ENCODE assay signal across 13 cellular contexts in the genomic region with DNA sequence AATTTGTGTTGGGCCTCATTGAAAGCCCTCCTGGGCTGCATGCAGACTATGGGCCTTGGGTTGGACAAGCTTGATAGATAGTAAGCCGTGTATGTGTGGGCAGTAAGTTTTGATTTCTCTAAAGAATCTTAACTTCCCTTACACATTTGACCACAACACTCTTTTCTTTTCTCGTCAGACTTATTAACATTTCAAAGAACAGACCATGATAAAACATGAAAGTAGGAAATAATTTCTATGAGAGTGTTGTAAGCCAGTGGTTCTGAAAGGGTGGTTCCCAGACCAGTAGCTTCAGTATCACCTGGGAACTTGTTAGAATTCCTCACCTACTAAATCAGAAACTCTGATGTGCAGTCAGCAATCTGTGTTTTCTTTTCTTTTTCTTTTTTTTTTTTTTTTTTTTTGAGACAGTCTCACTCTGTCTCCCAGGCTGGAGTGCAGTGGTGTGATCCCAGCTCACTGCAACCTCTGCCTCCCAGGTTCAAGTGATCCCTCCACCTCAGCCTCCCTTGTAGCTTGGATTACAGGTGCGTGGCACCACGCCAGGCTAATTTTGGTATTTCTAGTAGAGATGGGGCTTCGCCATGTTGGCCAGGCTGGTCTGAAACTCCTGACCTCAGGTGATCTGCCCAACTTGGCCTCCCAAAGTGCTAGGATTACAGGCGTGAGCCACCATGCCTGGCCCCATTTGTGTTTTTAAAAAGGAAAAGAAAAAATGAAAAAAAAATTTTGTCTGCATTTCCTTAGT. TPM values are rescaled to one million over a fixed set of nuclear protein-coding genes. Genes with fewer than 3 reads are reported as not detected.
DNase-seq lines count a peak whose midpoint lies in the region; ATAC-seq and TF ChIP-seq lines count a peak whose summit lies in the region.
"Had no signal": no experiment of that assay in that cellular context is flagged by ENCODE, and none has a peak within 500 bp of the region (broad histone marks: within the 10 kb centered on the region; RNA-seq: fewer than 3 reads in every experiment).

No MANE protein-coding gene starts in this region.

- peaks cover 3 to 8% of the 10 kb centered on the region in 2 donors for H3K36me3 Mint-ChIP-seq in activated T-cell treated with anti-CD3 and anti-CD28 coated beads, Interleukin-2, amount 50 U/mL, for 72 hours (ENCODE audit: insufficient read depth in 2 of 2)

- intact Hi-C loops in prostate gland (cut with DNase I) (no loop called here), heart right ventricle (cut with DNase I) (no loop called here)

- no peaks in the 10 kb centered on the region for H3K4me1 ChIP-seq in prostate gland (replicated peaks)
- H3K4me1 ChIP-seq in heart right ventricle, result no peaks in the 10 kb centered on the region
- H3K4me1 ChIP-seq: suprapubic skin had no signal

- ATAC-seq in GM18858 (IDR thresholded peaks at IDR 0.05; ENCODE audit: unreplicated experiment) (peak; percentile 82), GM19468 (IDR thresholded peaks at IDR 0.05; ENCODE audit: extremely low read depth, unreplicated experiment) (peak; percentile 35), HG03045 (IDR thresholded peaks at IDR 0.05; ENCODE audit: unreplicated experiment) (peak; percentile 69), heart right ventricle (no peak)
- ATAC-seq in activated T-cell treated with anti-CD3 and anti-CD28 coated beads, Interleukin-2, amount 50 U/mL, for 72 hours (replicated peaks in 1 of 2), result peak; percentile 69 to 72

- H3K27ac Mint-ChIP-seq in activated T-cell treated with anti-CD3 and anti-CD28 coated beads, Interleukin-2, amount 50 U/mL, for 72 hours, result peak overlapping the region; percentile 95

- H3K9me3 ChIP-seq in prostate gland (no peaks in the 10 kb centered on the region), heart right ventricle (no peaks in the 10 kb centered on the region)
- H3K9me3 ChIP-seq: suprapubic skin had no signal

- no peaks in the 10 kb centered on the region for H3K36me3 ChIP-seq in prostate gland
- no peaks in the 10 kb centered on the region for H3K36me3 ChIP-seq in heart right ventricle
- H3K36me3 ChIP-seq: suprapubic skin had no signal

- H3K4me1 Mint-ChIP-seq in activated T-cell treated with anti-CD3 and anti-CD28 coated beads, Interleukin-2, amount 50 U/mL, for 72 hours (ENCODE audit: low read depth), result peaks cover 82% of the 10 kb centered on the region

- peak; percentile 42 to 45 for DNase-seq in activated T-cell treated with anti-CD3 and anti-CD28 coated beads, Interleukin-2, amount 50 U/mL, for 72 hours
- DNase-seq in prostate gland (ENCODE audit: low spot score) (no peak), NCI-H146 treated with DMSO at 0.1 percent for 48 hours (lab: John Stamatoyannopoulos, UW; ENCODE audit: unreplicated experiment) (no peak), heart right ventricle (no peak), LoVo (ENCODE audit: low spot score) (no peak)
- DNase-seq: DMS53, glutamatergic neuron, NCI-H1417 had no signal

- H3K27me3 ChIP-seq in prostate gland (replicated peaks; ENCODE audit: insufficient read depth) (no peaks in the 10 kb centered on the region), heart right ventricle (no peaks in the 10 kb centered on the region)
- H3K27me3 ChIP-seq: suprapubic skin had no signal

- no peak for TF ChIP-seq POLR2A in prostate gland (IDR thresholded peaks at IDR 0.05)

- 95% methylated on average over 6 of the region's 6 CpGs for WGBS in prostate gland
- WGBS in heart right ventricle, 2 donors, result 89 to 90% methylated on average over 6 of the region's 6 CpGs

- TF ChIP-seq CTCF in prostate gland (IDR thresholded peaks at IDR 0.05) (no peak), heart right ventricle (IDR thresholded peaks at IDR 0.05) (no peak)

- peaks cover 5% of the 10 kb centered on the region for H3K27me3 Mint-ChIP-seq in activated T-cell treated with anti-CD3 and anti-CD28 coated beads, Interleukin-2, amount 50 U/mL, for 72 hours (ENCODE audit: low read depth)

- no peaks in the 10 kb centered on the region for H3K9me3 Mint-ChIP-seq in activated T-cell treated with anti-CD3 and anti-CD28 coated beads, Interleukin-2, amount 50 U/mL, for 72 hours

- H3K27ac ChIP-seq in prostate gland (no peak overlapping the region), heart right ventricle (no peak overlapping the region)
- H3K27ac ChIP-seq: suprapubic skin had no signal

- no peak overlapping the region for H3K4me3 ChIP-seq in prostate gland
- H3K4me3 ChIP-seq in heart right ventricle, result no peak overlapping the region
- H3K4me3 ChIP-seq: smooth muscle cell, suprapubic skin had no signal

- H3K4me3 Mint-ChIP-seq in activated T-cell treated with anti-CD3 and anti-CD28 coated beads, Interleukin-2, amount 50 U/mL, for 72 hours, result peak overlapping the region; percentile 65 to 68

RNA-seq across cellular contexts. Expression of gene GCNT1, which starts 20.0 kb away (rescaled TPM):
- total RNA-seq in activated T-cell treated with anti-CD3 and anti-CD28 coated beads, Interleukin-2, amount 50 U/mL, for 72 hours, result 1 to 10 TPM; 4.2 to 9.7 TPM
- total RNA-seq in prostate gland, result 1 to 10 TPM; 3.1 to 3.8 TPM
- total RNA-seq in heart right ventricle, result 1 to 10 TPM in 8 of 10 donors, under 1 TPM in 2; 0.66 to 8.1 (median 2.3) TPM
- polyA plus RNA-seq in heart right ventricle, result 1 to 10 TPM in 1 of 2 donors, under 1 TPM in 1; 0.91 to 1.5 TPM

RNA-seq across cellular contexts. Expression of gene RFK, which starts 44.8 kb away (rescaled TPM):
- total RNA-seq in activated T-cell treated with anti-CD3 and anti-CD28 coated beads, Interleukin-2, amount 50 U/mL, for 72 hours, result 1 to 10 TPM; 6.8 to 9.6 TPM
- total RNA-seq in prostate gland (10 to 100 TPM; 18.4 to 23.5 TPM), heart right ventricle (10 to 100 TPM; 14.6 to 33.6 (median 21.6) TPM)
- 10 to 100 TPM in 1 of 2 donors, 1 to 10 TPM in 1; 7.1 to 15.3 TPM for polyA plus RNA-seq in heart right ventricle

Comparison
In these comparisons a context has a peak if more than half of its experiments do, and no peak if none do; other contexts are left out.
1. ATAC-seq: peak in GM18858 (single experiment), GM19468 (single experiment), HG03045 (single experiment) and activated T-cell treated with anti-CD3 and anti-CD28 coated beads, Interleukin-2, amount 50 U/mL, for 72 hours (2 of 2); none in heart right ventricle (0 of 8).
2. DNase-seq: peak in activated T-cell treated with anti-CD3 and anti-CD28 coated beads, Interleukin-2, amount 50 U/mL, for 72 hours (2 of 2); none in prostate gland (single experiment), NCI-H146 treated with DMSO at 0.1 percent for 48 hours (single experiment), heart right ventricle (0 of 2) and LoVo (single experiment).